ENCODE assay signal across 1 cellular context in genomic region chr10:17607603-17608332, GRCh38.
TF ChIP-seq lines count a peak whose summit lies in the region.

No MANE protein-coding gene starts in this region.

TF ChIP-seq in Ishikawa, 13 proteins besides CTCF, POLR2A, EP300 and RAD21 (continued from another document):
- TF ChIP-seq USF1 (IDR thresholded peaks at IDR 0.05) (no peak), CREB1 (IDR thresholded peaks at IDR 0.05; ENCODE audit: low read depth) (no peak), TAF1 (IDR thresholded peaks at IDR 0.05; ENCODE audit: low read depth) (no peak), REST (IDR thresholded peaks at IDR 0.05; ENCODE audit: low read depth) (no peak), YY1 (IDR thresholded peaks at IDR 0.05; ENCODE audit: low read depth) (no peak)
TF ChIP-seq in Ishikawa: peak in this region for 0.
